1 cellular context compared by ENCODE assay signal in the genomic region with DNA sequence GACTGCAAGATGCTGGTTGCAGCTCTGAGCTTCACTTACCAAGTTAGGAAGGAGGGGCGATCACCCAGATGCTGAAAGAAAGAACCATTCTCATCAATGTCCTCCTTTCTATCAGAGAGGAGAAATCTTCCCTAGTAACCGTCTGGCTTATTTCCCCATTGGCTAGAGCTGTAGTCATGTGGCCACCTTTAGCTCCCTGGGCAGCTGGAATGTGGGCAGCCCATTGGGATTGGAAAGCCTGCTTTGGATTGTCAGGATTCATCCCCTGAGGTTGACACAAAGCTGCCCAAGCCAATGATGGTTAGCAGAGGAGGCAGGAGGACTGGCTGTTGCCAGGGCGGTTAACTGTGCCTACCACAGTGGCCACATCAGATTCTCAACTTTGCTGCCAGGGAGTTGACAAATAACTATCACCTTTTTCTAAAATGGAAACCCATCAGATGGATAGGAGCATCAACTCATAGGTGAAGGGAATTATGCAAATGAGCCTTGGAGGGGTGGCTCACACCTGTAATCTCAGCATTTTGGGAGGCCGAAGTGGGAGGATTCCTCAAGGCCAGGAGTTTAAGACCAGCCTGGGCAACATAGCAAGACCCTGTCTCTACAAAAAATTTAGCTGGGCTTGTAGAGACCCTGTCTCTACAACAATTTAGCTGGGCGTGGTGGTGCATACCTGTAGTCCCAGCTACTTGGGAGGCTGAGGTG.
TF ChIP-seq lines count a peak whose summit lies in the region.

No MANE protein-coding gene starts in this region.

TF ChIP-seq in H1, 55 proteins besides CTCF, POLR2A, EP300 and RAD21 (continued from another document):
- TF ChIP-seq, protein P1, sequence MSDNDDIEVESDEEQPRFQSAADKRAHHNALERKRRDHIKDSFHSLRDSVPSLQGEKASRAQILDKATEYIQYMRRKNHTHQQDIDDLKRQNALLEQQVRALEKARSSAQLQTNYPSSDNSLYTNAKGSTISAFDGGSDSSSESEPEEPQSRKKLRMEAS (IDR thresholded peaks at IDR 0.05): peak; percentile 50; the same call in 1 of the 2 replicates
- TF ChIP-seq SP1 (IDR thresholded peaks at IDR 0.05; ENCODE audit: low read depth, low read length): 0 out of 2 replicates have a peak, but pooled peaks have one; percentile 25
- TF ChIP-seq TAF1 (IDR thresholded peaks at IDR 0.05; ENCODE audit: low read depth, low read length): no peak
- no peak for TF ChIP-seq CEBPB (IDR thresholded peaks at IDR 0.05; ENCODE audit: low read depth, low read length)
- TF ChIP-seq, protein P2, sequence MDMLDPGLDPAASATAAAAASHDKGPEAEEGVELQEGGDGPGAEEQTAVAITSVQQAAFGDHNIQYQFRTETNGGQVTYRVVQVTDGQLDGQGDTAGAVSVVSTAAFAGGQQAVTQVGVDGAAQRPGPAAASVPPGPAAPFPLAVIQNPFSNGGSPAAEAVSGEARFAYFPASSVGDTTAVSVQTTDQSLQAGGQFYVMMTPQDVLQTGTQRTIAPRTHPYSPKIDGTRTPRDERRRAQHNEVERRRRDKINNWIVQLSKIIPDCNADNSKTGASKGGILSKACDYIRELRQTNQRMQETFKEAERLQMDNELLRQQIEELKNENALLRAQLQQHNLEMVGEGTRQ (IDR thresholded peaks at IDR 0.05; ENCODE audit: low read length): peak; percentile 80
- no peak for TF ChIP-seq ZNF274 (IDR thresholded peaks at IDR 0.05; ENCODE audit: borderline replicate concordance, extremely low read depth, low read length)
- no peak for TF ChIP-seq SIN3A (conservative IDR thresholded peaks at IDR 0.05 in 1 of 2, IDR thresholded peaks at IDR 0.05 in 1 of 2; ENCODE audit: low read depth in 1 of 2, low read length in 2 of 2)
- TF ChIP-seq RBBP5 (IDR thresholded peaks at IDR 0.05; ENCODE audit: borderline replicate concordance, low read depth, low read length): no peak
- peak; percentile 16; the same call in 1 of the 2 replicates for TF ChIP-seq KDM1A (IDR thresholded peaks at IDR 0.05; ENCODE audit: borderline replicate concordance, low read length)
- no peak for TF ChIP-seq CBX5 (IDR thresholded peaks at IDR 0.05; ENCODE audit: low read depth, low read length)
- TF ChIP-seq, protein P3, sequence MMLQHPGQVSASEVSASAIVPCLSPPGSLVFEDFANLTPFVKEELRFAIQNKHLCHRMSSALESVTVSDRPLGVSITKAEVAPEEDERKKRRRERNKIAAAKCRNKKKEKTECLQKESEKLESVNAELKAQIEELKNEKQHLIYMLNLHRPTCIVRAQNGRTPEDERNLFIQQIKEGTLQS (IDR thresholded peaks at IDR 0.05; ENCODE audit: insufficient read depth, low read depth, low read length): no peak
- peak; percentile 95 for TF ChIP-seq TEAD4 (IDR thresholded peaks at IDR 0.05; ENCODE audit: low read depth, low read length)
- no peak for TF ChIP-seq CBX8 (IDR thresholded peaks at IDR 0.05; ENCODE audit: borderline replicate concordance, low read depth, low read length)
